Comparison of ENCODE assay signal across 19 cellular contexts in genomic region chr6:133355922-133356321, GRCh38.
"Had no signal": no experiment of that assay in that cellular context is flagged by ENCODE, and none has a peak within 500 bp of the region (broad histone marks: within the 10 kb centered on the region; RNA-seq: fewer than 3 reads in every experiment).

No MANE protein-coding gene starts in this region.

- H3K27ac ChIP-seq: colonic mucosa, dorsolateral prefrontal cortex, esophagus muscularis mucosa, foreskin keratinocyte, heart right ventricle, left lung, lower lobe of right lung had no signal

- H3K36me3 Mint-ChIP-seq: naive B cell had no signal

- H3K27me3 ChIP-seq: colonic mucosa, dorsolateral prefrontal cortex, esophagus muscularis mucosa, foreskin keratinocyte, heart right ventricle, left lung had no signal

- H3K4me1 Mint-ChIP-seq: naive B cell had no signal

- H3K4me3 Mint-ChIP-seq: mesothelial cell of epicardium, naive B cell had no signal

- H3K4me3 ChIP-seq: colonic mucosa, dorsolateral prefrontal cortex, esophagus muscularis mucosa, heart right ventricle, left lung, lower lobe of right lung, mucosa of descending colon had no signal

- H3K9me3 ChIP-seq: colonic mucosa, esophagus muscularis mucosa, heart right ventricle, lower lobe of right lung, mucosa of descending colon had no signal

- H3K27ac Mint-ChIP-seq: mesothelial cell of epicardium had no signal

- H3K4me1 ChIP-seq: colonic mucosa, foreskin keratinocyte, left lung, lower lobe of right lung had no signal

- H3K36me3 ChIP-seq: colonic mucosa, esophagus muscularis mucosa, heart right ventricle, left lung, lower lobe of right lung had no signal

- ATAC-seq: foreskin keratinocyte, heart right ventricle, left cardiac atrium, left lung, left ventricle myocardium superior, lower lobe of right lung, mucosa of descending colon had no signal

- DNase-seq: colonic mucosa; dermis blood vessel endothelial cell; dorsolateral prefrontal cortex; effector CD4-positive, alpha-beta T cell; effector memory CD4-positive, alpha-beta T cell; foreskin keratinocyte; glutamatergic neuron; head of caudate nucleus; heart right ventricle; hippocampal formation; left cardiac atrium; left lung; left ventricle myocardium superior; lower lobe of right lung; mesenchymal stem cell; mucosa of descending colon; naive B cell had no signal
